27 cellular contexts compared by ENCODE assay signal in the genomic region with DNA sequence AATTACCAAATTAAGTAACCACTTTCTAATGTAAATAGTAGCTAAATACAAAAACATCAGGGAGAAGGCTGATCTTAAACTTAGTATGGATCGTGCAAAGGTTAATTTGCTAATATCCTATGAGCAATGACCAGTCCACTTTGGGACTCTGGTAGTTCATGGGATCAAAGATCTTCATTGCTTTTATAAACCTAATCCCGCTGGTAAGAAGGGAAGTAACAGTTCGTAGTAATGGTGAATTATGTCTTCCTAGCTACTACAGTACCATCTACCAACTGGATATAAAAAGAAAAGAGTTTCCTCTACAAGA.
"Had no signal": no experiment of that assay in that cellular context is flagged by ENCODE, and none has a peak within 500 bp of the region (broad histone marks: within the 10 kb centered on the region; RNA-seq: fewer than 3 reads in every experiment).

No MANE protein-coding gene starts in this region.

- DNase-seq: activated CD4-positive, alpha-beta memory T cell treated with anti-CD3 and anti-CD28 coated beads, Interleukin-2, amount 10 ng/mL, durations not matched to agents 7 days and 5 days; activated CD4-positive, alpha-beta T cell treated with anti-CD3 and anti-CD28 coated beads for 1 hour; activated CD4-positive, alpha-beta T cell treated with anti-CD3 and anti-CD28 coated beads for 4 hours; activated CD4-positive, alpha-beta T cell treated with anti-CD3 and anti-CD28 coated beads, Interleukin-2, amount 10 ng/mL, durations not matched to agents 7 days and 5 days; activated CD4-positive, alpha-beta T cell treated with anti-CD3 and anti-CD28 coated beads, Interleukin-2, amount 50 U/mL, for 4 hours; activated CD8-positive, alpha-beta memory T cell treated with anti-CD3 and anti-CD28 coated beads, Interleukin-2, amount 50 U/mL, for 48 hours; activated gamma-delta T cell; activated naive CD4-positive, alpha-beta T cell; activated naive CD4-positive, alpha-beta T cell treated with anti-CD3 and anti-CD28 coated beads, Interleukin-2, amount 10 ng/mL, durations not matched to agents 7 days and 5 days; activated naive CD8-positive, alpha-beta T cell treated with anti-CD3 and anti-CD28 coated beads, Interleukin-2, amount 10 ng/mL, durations not matched to agents 7 days and 5 days; activated T-cell treated with anti-CD3 and anti-CD28 coated beads for 4 hours; activated T-cell treated with anti-CD3 and anti-CD28 coated beads, Interleukin-2, amount 50 U/mL, for 24 hours; activated T-cell treated with anti-CD3 and anti-CD28 coated beads, Interleukin-2, amount 50 U/mL, for 72 hours; central memory CD4-positive, alpha-beta T cell; cerebellar nuclear complex; colonic mucosa; effector CD8-positive, alpha-beta T cell; esophagus squamous epithelium; T-helper 2 cell had no signal

- H3K36me3 ChIP-seq: ascending aorta, breast epithelium, cardiac muscle cell, colonic mucosa, esophagus squamous epithelium had no signal

- ATAC-seq: activated naive CD4-positive, alpha-beta T cell treated with anti-CD3 and anti-CD28 coated beads, Interleukin-2, amount 50 U/mL, for 72 hours; activated T-cell treated with anti-CD3 and anti-CD28 coated beads, Interleukin-2, amount 50 U/mL, for 72 hours; gastroesophageal sphincter; WTC11 had no signal

- H3K27ac ChIP-seq: ascending aorta, breast epithelium, cardiac muscle cell, colonic mucosa, epithelial cell of prostate, esophagus squamous epithelium, gastroesophageal sphincter, VCaP had no signal

- H3K9me3 ChIP-seq: ascending aorta, breast epithelium, colonic mucosa, esophagus squamous epithelium, gastroesophageal sphincter had no signal

- H3K4me3 ChIP-seq: ascending aorta, breast epithelium, cardiac muscle cell, colonic mucosa, esophagus squamous epithelium, gastroesophageal sphincter had no signal

- H3K4me1 ChIP-seq: breast epithelium, colonic mucosa, esophagus squamous epithelium had no signal

- H3K27me3 ChIP-seq: ascending aorta, breast epithelium, colonic mucosa, esophagus squamous epithelium, gastroesophageal sphincter had no signal
